2 cellular contexts compared by ENCODE assay signal in the genomic region with DNA sequence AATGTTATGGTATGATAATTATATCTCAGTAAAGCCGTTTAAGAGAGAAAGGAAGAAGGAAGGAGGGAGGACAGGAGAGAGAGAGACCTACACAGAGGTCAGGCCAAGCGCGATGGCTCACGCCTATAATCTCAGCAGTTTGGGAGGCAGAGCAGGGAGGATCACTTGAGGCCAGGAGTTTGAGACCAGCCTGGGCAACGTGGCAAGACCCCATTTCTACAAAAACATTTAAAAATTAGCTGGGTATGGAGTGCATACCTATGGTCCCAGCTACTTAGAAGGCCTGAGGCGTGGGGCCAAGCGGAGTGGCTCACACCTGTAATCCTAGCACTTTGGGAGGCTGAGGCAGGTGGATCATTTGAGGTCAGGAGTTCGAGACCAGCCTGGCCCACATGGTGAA. TPM values are rescaled to one million over a fixed set of nuclear protein-coding genes. Genes with fewer than 3 reads are reported as not detected.
"Had no signal": no experiment of that assay in that cellular context is flagged by ENCODE, and none has a peak within 500 bp of the region (broad histone marks: within the 10 kb centered on the region; RNA-seq: fewer than 3 reads in every experiment).

No MANE protein-coding gene starts in this region.

RNA-seq across cellular contexts. Expression of gene KIFC3, which starts 9.0 kb away (rescaled TPM):
- total RNA-seq: T-helper 2 cell treated with Interferon-gamma antibody and Interleukin-4, amounts not matched to agents 100 ng/mL and 5 ng/mL, for 36 hours had no signal
- polyA plus RNA-seq: naive thymus-derived CD4-positive, alpha-beta T cell had no signal
